Comparison of ENCODE assay signal across 8 cellular contexts in genomic region chr1:10474613-10475507, GRCh38. TPM values are rescaled to one million over a fixed set of nuclear protein-coding genes. Genes with fewer than 3 reads are reported as not detected.
DNase-seq lines count a peak whose midpoint lies in the region; ATAC-seq and TF ChIP-seq lines count a peak whose summit lies in the region.

Gene PEX14 (plus strand): TSS chr1:10474950. CDS start chr1:10474967, 17 bp downstream.

- peak within 1 kb of the TSS; percentile 89 for H3K27ac Mint-ChIP-seq in Caco-2 (ENCODE audit: unreplicated experiment)
- H3K27ac Mint-ChIP-seq in IgD-negative memory B cell = peak within 1 kb of the TSS; percentile 90 to 92 (median 92)

- H3K36me3 Mint-ChIP-seq in Caco-2 (ENCODE audit: insufficient read depth, unreplicated experiment) (peaks cover 19% of the 10 kb centered on the region), IgD-negative memory B cell (no peaks in the 10 kb centered on the region)

- BruUV-seq in Caco-2 (replicated peaks; lab: Mats Ljungman, UMichigan) = no TSS peak
- no TSS peak for BruUV-seq in PC-9 (replicated peaks; lab: Mats Ljungman, UMichigan)

- CTCF ChIA-PET in Caco-2 (lab: Charles Lee) = interaction anchor here (0.7 kb wide), 2 partner anchors 9 to 220 kb away, joined by 3 read pairs; no protein-coding TSS in a partner anchor
- CTCF ChIA-PET in PC-9 (lab: Charles Lee) = no interaction called here

- H3K27me3 ChIP-seq in Caco-2 (replicated peaks; ENCODE audit: control insufficient read depth, insufficient read depth, low read length) (no peaks in the 10 kb centered on the region), PC-9 (ENCODE audit: insufficient read depth, low read depth) (no peaks in the 10 kb centered on the region), mucosa of stomach (ENCODE audit: control insufficient read depth, insufficient read depth, low read length) (no peaks in the 10 kb centered on the region)

- H3K36me3 ChIP-seq in Caco-2 (ENCODE audit: control insufficient read depth, insufficient read depth, low read length) (no peaks in the 10 kb centered on the region), PC-9 (ENCODE audit: low read depth) (no peaks in the 10 kb centered on the region), mucosa of stomach (ENCODE audit: control insufficient read depth, insufficient read depth, low read length) (no peaks in the 10 kb centered on the region)

- H3K4me1 Mint-ChIP-seq in Caco-2 (ENCODE audit: low read depth, unreplicated experiment) (peaks cover 13% of the 10 kb centered on the region), IgD-negative memory B cell (peaks cover 29 to 45% (median 39%) of the 10 kb centered on the region in 3 donors)

- peak; percentile 67 for ATAC-seq in GM21423 (IDR thresholded peaks at IDR 0.05; ENCODE audit: unreplicated experiment)
- ATAC-seq in esophagus mucosa = peak; percentile 80

- H3K9me3 Mint-ChIP-seq in Caco-2 (ENCODE audit: unreplicated experiment) (no peaks in the 10 kb centered on the region), IgD-negative memory B cell (no peaks in the 10 kb centered on the region)

- H3K4me1 ChIP-seq in Caco-2 = no peaks in the 10 kb centered on the region
- peaks cover 19% of the 10 kb centered on the region for H3K4me1 ChIP-seq in PC-9 (replicated peaks; ENCODE audit: insufficient read depth)
- peaks cover 11% of the 10 kb centered on the region for H3K4me1 ChIP-seq in mucosa of stomach (ENCODE audit: control insufficient read depth, insufficient read depth, low read length)

- peak within 1 kb of the TSS; percentile 98 for H3K4me3 Mint-ChIP-seq in Caco-2 (ENCODE audit: unreplicated experiment)
- H3K4me3 Mint-ChIP-seq in IgD-negative memory B cell = peak within 1 kb of the TSS; percentile 89 to 97 (median 92)

- H3K9ac ChIP-seq in mucosa of stomach (ENCODE audit: low read length) = peak within 1 kb of the TSS; percentile 78

- intact Hi-C loops in Caco-2 (cut with micrococcal nuclease; ENCODE audit: unreplicated experiment) (loop anchor here (2.0 kb wide), 2 partner anchors 20 to 76 kb away; partner anchors contain the start of gene PGD), PC-9 (cut with micrococcal nuclease; ENCODE audit: unreplicated experiment) (loop anchor here (2.0 kb wide), 1 partner anchor 44 kb away; the partner anchor contains the start of gene CENPS)

- peak within 1 kb of the TSS; percentile 47 for H2AFZ ChIP-seq in PC-9

- POLR2A ChIA-PET in Caco-2 (lab: Charles Lee) (no interaction called here), PC-9 (lab: Charles Lee; ENCODE audit: unreplicated experiment) (no interaction called here)

- no peaks in the 10 kb centered on the region for H3K9me3 ChIP-seq in Caco-2
- no peaks in the 10 kb centered on the region for H3K9me3 ChIP-seq in PC-9 (ENCODE audit: insufficient read depth, low read depth)
- no peaks in the 10 kb centered on the region for H3K9me3 ChIP-seq in mucosa of stomach (ENCODE audit: control insufficient read depth, low read length)

- H3K27ac ChIP-seq in PC-9 = peak within 1 kb of the TSS; percentile 24; the same call in 1 of the 2 replicates

- peaks cover 56% of the 10 kb centered on the region for H3K79me2 ChIP-seq in PC-9 (ENCODE audit: low read depth)

- H3F3A ChIP-seq in PC-9 (ENCODE audit: insufficient read depth, low read depth) = peaks cover 12% of the 10 kb centered on the region; the same call in 1 of the 2 replicates

- H3K9me2 ChIP-seq in PC-9 (ENCODE audit: insufficient read depth) = no peaks in the 10 kb centered on the region

- DNase-seq in Caco-2 (peak; percentile 92), PC-9 (peak; percentile 72 to 85)
- DNase-seq in activated T-cell treated with anti-CD3 and anti-CD28 coated beads, Interleukin-2, amount 50 U/mL, for 1 hour = peak; percentile 83
- DNase-seq in stimulated activated CD8-positive, alpha-beta memory T cell treated with anti-CD3 and anti-CD28 coated beads, Interleukin-4, amount 100 ng/mL, for 48 hours = peak; percentile 90

- H3K4me3 ChIP-seq in Caco-2 (ENCODE audit: low read depth, low read length) (peak within 1 kb of the TSS; percentile 92), PC-9 (peak within 1 kb of the TSS; percentile 80), mucosa of stomach (ENCODE audit: low read length) (peak within 1 kb of the TSS; percentile 62)

- TF ChIP-seq CTCF in Caco-2 (IDR thresholded peaks at IDR 0.05; ENCODE audit: insufficient read depth in 1 of 2, low read depth in 1 of 2, low read length in 1 of 2, severe bottlenecking in 1 of 2, unreplicated experiment in 1 of 2) (no peak), PC-9 (conservative IDR thresholded peaks at IDR 0.05) (no peak)

- peaks cover 4% of the 10 kb centered on the region; the same call in 1 of the 2 replicates for H4K20me1 ChIP-seq in PC-9 (ENCODE audit: insufficient read depth)

- H3K27me3 Mint-ChIP-seq in Caco-2 (ENCODE audit: insufficient read depth, unreplicated experiment) (no peaks in the 10 kb centered on the region), IgD-negative memory B cell (no peaks in the 10 kb centered on the region)

- peak within 1 kb of the TSS; percentile 78 for H3K4me2 ChIP-seq in PC-9

RNA-seq across cellular contexts. Expression of gene PEX14, which starts in this region (rescaled TPM):
- 19.9 and 22.2 TPM in 2 replicates for total RNA-seq in Caco-2 (2022)
- polyA plus RNA-seq in IgD-negative memory B cell = 7.6 TPM
- 28.3 and 34.7 TPM in 2 replicates for total RNA-seq in PC-9 (2021)
- total RNA-seq in esophagus mucosa = 16.2 TPM

Comparison
In these comparisons a context has a peak if more than half of its experiments do, and no peak if none do; other contexts are left out.
1. Peak in every context shown above with its lines: DNase-seq, ATAC-seq, H3K4me3 ChIP-seq and H3K27ac ChIP-seq.